Comparison of ENCODE assay signal across 8 cellular contexts in the genomic region with DNA sequence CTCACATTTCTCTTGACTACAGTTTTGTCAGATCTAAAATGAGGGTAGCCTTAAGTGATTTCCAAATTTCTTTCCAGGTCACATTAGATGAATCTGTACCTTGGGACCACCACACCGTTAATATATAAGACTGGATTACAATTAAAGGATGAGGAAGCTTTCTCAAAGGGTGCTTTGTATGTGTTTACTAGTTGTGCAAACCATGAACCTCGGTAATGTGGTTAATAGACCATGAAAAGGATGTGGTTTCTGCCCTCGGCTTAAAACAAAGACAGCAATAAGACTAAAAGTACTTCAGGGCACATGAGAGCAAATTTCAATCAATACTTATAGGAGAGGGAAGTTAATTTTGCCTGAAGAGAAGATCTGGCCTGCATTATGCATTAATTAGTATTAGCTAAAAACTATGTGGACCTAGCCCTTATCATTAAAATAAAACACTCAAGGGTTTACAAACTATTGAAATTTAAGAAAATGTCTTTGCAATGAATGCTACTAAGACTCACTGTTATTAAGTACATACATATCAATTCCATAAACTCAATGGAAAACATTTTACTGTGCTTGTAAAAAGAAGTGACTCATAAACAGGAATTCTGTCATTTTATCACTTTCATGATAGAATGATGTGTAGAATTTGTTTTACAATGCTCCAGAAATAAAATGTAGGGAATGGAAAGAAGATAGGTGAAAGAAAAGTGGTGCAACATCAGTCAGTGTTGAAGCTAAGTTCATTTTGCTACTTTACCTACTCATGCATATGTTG. TPM values are rescaled to one million over a fixed set of nuclear protein-coding genes. Genes with fewer than 3 reads are reported as not detected.
A peak's percentile ranks its signal among the peaks of the same experiment; 100 is the strongest.
DNase-seq lines count a peak whose midpoint lies in the region; ATAC-seq, FAIRE-seq and TF ChIP-seq lines count a peak whose summit lies in the region.

No MANE protein-coding gene starts in this region.

- peak; percentile 46 for ATAC-seq in GM18519 (IDR thresholded peaks at IDR 0.05; ENCODE audit: low FRiP score, unreplicated experiment)
- peak; percentile 31 for ATAC-seq in HG03039 (IDR thresholded peaks at IDR 0.05; ENCODE audit: unreplicated experiment)

- H3K9ac ChIP-seq in endothelial cell of umbilical vein (replicated peaks; ENCODE audit: extremely low read depth, insufficient read depth, low read length), result no peak overlapping the region

- TF ChIP-seq CTCF in A673 (conservative IDR thresholded peaks at IDR 0.05; ENCODE audit: low read depth, low read length) (no peak), endothelial cell of umbilical vein (IDR thresholded peaks at IDR 0.05; ENCODE audit: extremely low read depth in 1 of 2, insufficient read depth in 1 of 2, low read depth in 1 of 2, low read length in 2 of 2) (no peak), suprapubic skin (IDR thresholded peaks at IDR 0.05) (no peak)

- H3K27ac ChIP-seq in A673 (ENCODE audit: low read depth, low read length, poor library complexity, severe bottlenecking), result no peak overlapping the region
- H3K27ac ChIP-seq in endothelial cell of umbilical vein (ENCODE audit: insufficient read depth, low read depth, low read length), result no peak overlapping the region
- H3K27ac ChIP-seq in suprapubic skin, result peak overlapping the region; percentile 98

- no peaks in the 10 kb centered on the region for H3K36me3 ChIP-seq in A673 (ENCODE audit: insufficient read depth, low read length, poor library complexity, severe bottlenecking)
- no peaks in the 10 kb centered on the region for H3K36me3 ChIP-seq in endothelial cell of umbilical vein (ENCODE audit: control insufficient read depth in 2 of 2, extremely low read depth in 1 of 2, insufficient read depth in 2 of 2, low read length in 2 of 2)
- H3K36me3 ChIP-seq in suprapubic skin, result no peaks in the 10 kb centered on the region

- no peak for FAIRE-seq in endothelial cell of umbilical vein (lab: Jason Lieb, UNC)

- TF ChIP-seq POLR2A in endothelial cell of umbilical vein (IDR thresholded peaks at IDR 0.05; ENCODE audit: low read depth, low read length) (no peak), suprapubic skin (IDR thresholded peaks at IDR 0.05) (no peak)

- 52% methylated on average over 3 of the region's 3 CpGs for whole genome bisulfite sequencing in suprapubic skin

- no peak for TF ChIP-seq EP300 in suprapubic skin (IDR thresholded peaks at IDR 0.05)

- peak overlapping the region; percentile 83 for H3K4me3 ChIP-seq in A673 (ENCODE audit: low read depth, low read length, poor library complexity, severe bottlenecking)
- no peak overlapping the region for H3K4me3 ChIP-seq in endothelial cell of umbilical vein (replicated peaks in 1 of 3; ENCODE audit: insufficient read depth in 1 of 3, low read depth in 1 of 3, low read length in 3 of 3)
- peak overlapping the region; percentile 99 for H3K4me3 ChIP-seq in suprapubic skin

- peak overlapping the region; percentile 30 for H2AFZ ChIP-seq in endothelial cell of umbilical vein (ENCODE audit: low read depth, low read length)

- POLR2A ChIA-PET in A673 (lab: Charles Lee; ENCODE audit: low non-redundant PET) (no interaction called here), endothelial cell of umbilical vein (lab: Charles Lee) (interaction anchor here (0.7 kb wide), 1 partner anchor 9 kb away, joined by 3 read pairs; no protein-coding TSS in a partner anchor)

- peak overlapping the region; percentile 85 for H3K4me2 ChIP-seq in endothelial cell of umbilical vein (ENCODE audit: insufficient read depth, low read length)

- intact Hi-C loops in A673 (cut with micrococcal nuclease; ENCODE audit: unreplicated experiment) (no loop called here), endothelial cell of umbilical vein (cut with micrococcal nuclease) (no loop called here)

- no peaks in the 10 kb centered on the region for H3K27me3 ChIP-seq in A673 (replicated peaks; ENCODE audit: insufficient read depth, low read depth, low read length, poor library complexity)
- no peaks in the 10 kb centered on the region for H3K27me3 ChIP-seq in endothelial cell of umbilical vein (ENCODE audit: control insufficient read depth in 2 of 2, insufficient read depth in 2 of 2, low read length in 2 of 2)
- no peaks in the 10 kb centered on the region for H3K27me3 ChIP-seq in suprapubic skin

- H3K79me2 ChIP-seq in endothelial cell of umbilical vein (ENCODE audit: control insufficient read depth, insufficient read depth, low read length), result no peaks in the 10 kb centered on the region

- CTCF ChIA-PET in A673 (lab: Charles Lee) (no interaction called here), endothelial cell of umbilical vein (lab: Charles Lee) (interaction anchor here (0.9 to 2.7 kb wide), 5 partner anchors 8 to 40 kb away, joined by 3 to 9 read pairs (median 5); no protein-coding TSS in a partner anchor)

- BruUV-seq in A673 (replicated peaks; lab: Mats Ljungman, UMichigan) (no TSS peak), endothelial cell of umbilical vein (replicated peaks; lab: Mats Ljungman, UMichigan) (no TSS peak)

- H3K4me1 ChIP-seq in A673 (ENCODE audit: insufficient read depth, low read length, poor library complexity, severe bottlenecking) (peaks cover 18% of the 10 kb centered on the region), endothelial cell of umbilical vein (ENCODE audit: control insufficient read depth, extremely low read depth, insufficient read depth, low read length) (peaks cover 8% of the 10 kb centered on the region), suprapubic skin (peaks cover 31% of the 10 kb centered on the region)

- no peak for DNase-seq in A673 (ENCODE audit: low spot score)
- peak; percentile 61 for DNase-seq in NCI-H82 (lab: John Stamatoyannopoulos, UW)
- DNase-seq in endothelial cell of umbilical vein (ENCODE audit: low read depth, low spot score), result no peak
- DNase-seq in suprapubic skin (ENCODE audit: low spot score in 2 of 2), result no peak
- no peak for DNase-seq in activated effector memory CD4-positive, alpha-beta T cell treated with Interleukin-2 at 50 U/mL for 16 hours
- DNase-seq in NCI-H187 treated with DMSO at 0.1 percent for 48 hours (lab: John Stamatoyannopoulos, UW), result no peak

- no peaks in the 10 kb centered on the region for H4K20me1 ChIP-seq in endothelial cell of umbilical vein (replicated peaks; ENCODE audit: control insufficient read depth, extremely low read depth, insufficient read depth, low read length)

- no peaks in the 10 kb centered on the region for H3K9me1 ChIP-seq in endothelial cell of umbilical vein (replicated peaks; ENCODE audit: control insufficient read depth, extremely low read depth, insufficient read depth, low read length)

- dilution Hi-C loops in endothelial cell of umbilical vein (cut with MboI; ENCODE audit: extremely low pct_ligation_motif_present, low sequenced_read_pairs), result no loop called here

- H3K9me3 ChIP-seq in A673 (ENCODE audit: low read depth, low read length, poor library complexity, severe bottlenecking) (no peaks in the 10 kb centered on the region), endothelial cell of umbilical vein (replicated peaks; ENCODE audit: control insufficient read depth, insufficient read depth, low read length) (no peaks in the 10 kb centered on the region), suprapubic skin (no peaks in the 10 kb centered on the region)

TF ChIP-seq in endothelial cell of umbilical vein, 7 proteins besides CTCF, POLR2A, EP300 and RAD21:
- no peak for TF ChIP-seq MAX (IDR thresholded peaks at IDR 0.05; ENCODE audit: insufficient read depth, insufficient read length)
- no peak for TF ChIP-seq EZH2 (IDR thresholded peaks at IDR 0.05; ENCODE audit: borderline replicate concordance, low read depth, low read length, severe bottlenecking)
- no peak for TF ChIP-seq JUN (IDR thresholded peaks at IDR 0.05; ENCODE audit: borderline replicate concordance, insufficient read depth, insufficient read length, low read depth)
- no peak for TF ChIP-seq GATA2 (IDR thresholded peaks at IDR 0.05; ENCODE audit: insufficient read depth, insufficient read length, low read depth, low read length)
- no peak for TF ChIP-seq MYC (IDR thresholded peaks at IDR 0.05; ENCODE audit: low read depth, low read length)
- no peak for TF ChIP-seq POLR2AphosphoS5 (IDR thresholded peaks at IDR 0.05; ENCODE audit: insufficient read depth, low read depth, low read length)
- no peak for TF ChIP-seq FOS (IDR thresholded peaks at IDR 0.05; ENCODE audit: borderline replicate concordance, insufficient read depth, low read length)

RNA-seq across cellular contexts. Expression of gene TMX4, which starts 0.9 kb away (rescaled TPM):
- 31.7 and 32.7 TPM in 2 replicates for total RNA-seq in A673 (2021)
- total RNA-seq in endothelial cell of umbilical vein, result 26.9 and 30.3 TPM in 2 replicates
- polyA plus RNA-seq in endothelial cell of umbilical vein, result 5.4 and 6.5 TPM in 2 replicates
- polyA plus RNA-seq in endothelial cell of umbilical vein (2011; cell fraction: cytosol; rRNA removed), result 8.2 TPM in 2 replicates
- polyA plus RNA-seq in endothelial cell of umbilical vein (2011; cell fraction: nucleus; rRNA removed), result 3.2 and 4.6 TPM in 2 replicates
- 12.9 and 14.6 TPM in 2 replicates for polyA plus RNA-seq in endothelial cell of umbilical vein (2012)
- polyA minus RNA-seq in endothelial cell of umbilical vein, result 15.8 and 18.1 TPM in 2 replicates
- polyA minus RNA-seq in endothelial cell of umbilical vein (2011; cell fraction: cytosol; rRNA and poly(A)+ RNA removed), result 3.6 TPM
- polyA minus RNA-seq in endothelial cell of umbilical vein (2011; cell fraction: nucleus; rRNA and poly(A)+ RNA removed), result 5.3 and 7.7 TPM in 2 replicates
- 10 to 100 TPM; 16.2 to 24.2 (median 21.8) TPM for total RNA-seq in suprapubic skin

Comparison
In these comparisons a context has a peak if more than half of its experiments do, and no peak if none do; other contexts are left out.
1. H3K4me3 ChIP-seq: peak in A673 (single experiment) and suprapubic skin (single experiment); none in endothelial cell of umbilical vein (0 of 3).